In genomic region chr11:116093481-116093880, GRCh38 we compare ENCODE assay signal across 27 cellular contexts.
"Had no signal": no experiment of that assay in that cellular context is flagged by ENCODE, and none has a peak within 500 bp of the region (broad histone marks: within the 10 kb centered on the region; RNA-seq: fewer than 3 reads in every experiment).

No MANE protein-coding gene starts in this region.

- H3K4me1 ChIP-seq: ascending aorta, breast epithelium, foreskin keratinocyte, gastrocnemius medialis, heart left ventricle had no signal

- H3K4me3 ChIP-seq: ascending aorta, breast epithelium, coronary artery, dorsolateral prefrontal cortex, esophagus muscularis mucosa, gastrocnemius medialis, heart left ventricle had no signal

- H3K27me3 ChIP-seq: ascending aorta, esophagus muscularis mucosa, foreskin keratinocyte had no signal

- H3K27ac ChIP-seq: ascending aorta, breast epithelium, coronary artery, dorsolateral prefrontal cortex, esophagus muscularis mucosa, foreskin keratinocyte, gastrocnemius medialis, heart left ventricle had no signal

- DNase-seq: activated CD4-positive, alpha-beta memory T cell treated with anti-CD3 and anti-CD28 coated beads for 36 hours; activated CD4-positive, alpha-beta T cell treated with anti-CD3 and anti-CD28 coated beads for 36 hours; activated CD4-positive, alpha-beta T cell treated with anti-CD3 and anti-CD28 coated beads, Interleukin-2, amount 10 ng/mL, durations not matched to agents 24 days and 14 days; activated CD4-positive, CD25-positive, alpha-beta regulatory T cell; activated CD4-positive, CD25-positive, alpha-beta regulatory T cell treated with anti-CD3 and anti-CD28 coated beads, Interleukin-2, amount 50 U/mL, for 72 hours; activated CD8-positive, alpha-beta memory T cell treated with anti-CD3 and anti-CD28 coated beads, Interleukin-2, amount 10 ng/mL, durations not matched to agents 7 days and 5 days; activated CD8-positive, alpha-beta memory T cell treated with anti-CD3 and anti-CD28 coated beads, Interleukin-2, amount 50 U/mL, for 4 hours; activated CD8-positive, alpha-beta T cell treated with anti-CD3 and anti-CD28 coated beads, Interleukin-2, amount 10 ng/mL, durations not matched to agents 7 days and 5 days; activated effector memory CD4-positive, alpha-beta T cell treated with anti-CD3 and anti-CD28 coated beads, Interleukin-2, amount 50 U/mL, for 16 hours; activated naive CD4-positive, alpha-beta T cell treated with anti-CD3 and anti-CD28 coated beads, Interleukin-2, amount 10 ng/mL, durations not matched to agents 7 days and 5 days; activated naive CD8-positive, alpha-beta T cell treated with anti-CD3 and anti-CD28 coated beads, Interleukin-2, amount 10 ng/mL, durations not matched to agents 7 days and 5 days; activated T-cell treated with anti-CD3 and anti-CD28 coated beads, Interleukin-2, amount 50 U/mL, for 1 hour; activated T-cell treated with anti-CD3 and anti-CD28 coated beads, Interleukin-2, amount 50 U/mL, for 48 hours; effector memory CD4-positive, alpha-beta T cell; erythroblast; foreskin keratinocyte; gastrocnemius medialis; glutamatergic neuron; heart left ventricle; T-cell; T-helper 9 cell had no signal

- H3K36me3 ChIP-seq: ascending aorta, breast epithelium, esophagus muscularis mucosa, gastrocnemius medialis, heart left ventricle had no signal

- ATAC-seq: activated CD4-positive, alpha-beta T cell treated with anti-CD3 and anti-CD28 coated beads for 36 hours; activated CD8-positive, alpha-beta memory T cell treated with anti-CD3 and anti-CD28 coated beads, Interleukin-2, amount 10 ng/mL, durations not matched to agents 7 days and 5 days; activated CD8-positive, alpha-beta T cell treated with anti-CD3 and anti-CD28 coated beads, Interleukin-2, amount 10 ng/mL, durations not matched to agents 7 days and 5 days; activated naive CD4-positive, alpha-beta T cell treated with anti-CD3 and anti-CD28 coated beads, Interleukin-2, amount 50 U/mL, for 72 hours; foreskin keratinocyte; gastrocnemius medialis; heart left ventricle; T-cell had no signal
